In the genomic region with DNA sequence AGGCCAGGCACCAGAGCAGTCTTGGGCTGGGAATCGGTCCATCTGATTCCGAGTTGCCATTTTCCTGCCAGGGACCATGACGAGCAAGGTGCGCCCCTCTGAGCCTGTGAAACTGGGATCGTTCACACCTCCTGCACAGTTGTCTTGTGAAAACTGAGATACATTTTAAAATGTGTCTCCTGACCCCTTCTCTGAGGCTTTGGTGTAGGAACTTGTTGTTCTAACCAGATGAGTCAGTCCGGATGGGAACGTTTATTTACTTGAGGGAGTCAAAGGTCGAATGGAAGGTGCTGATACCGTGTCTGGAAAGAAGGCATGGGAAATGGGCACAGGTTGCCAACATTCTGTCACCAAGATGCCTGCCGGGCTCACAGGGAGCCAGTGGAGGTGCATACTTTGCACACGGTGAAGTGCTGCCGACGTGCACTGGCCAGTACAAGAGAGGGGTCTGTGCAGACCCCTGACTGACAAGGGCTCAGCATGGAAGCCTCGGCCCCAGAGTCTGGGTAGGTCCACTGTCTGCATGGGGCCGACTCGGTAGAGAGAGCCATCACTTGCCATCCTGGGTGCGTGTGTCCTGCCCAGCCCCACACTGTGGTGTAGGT, we compare ENCODE assay signal across 2 cellular contexts.
A peak's percentile ranks its signal among the peaks of the same experiment; 100 is the strongest.
TF ChIP-seq lines count a peak whose summit lies in the region.

No MANE protein-coding gene starts in this region.

TF ChIP-seq in HEK293, 187 proteins besides CTCF, POLR2A, EP300 and RAD21:
- TF ChIP-seq ZNF211 (tag by site-specific recombination; IDR thresholded peaks at IDR 0.05; ENCODE audit: low read depth) (no peak), SCRT2 (tag by site-specific recombination; IDR thresholded peaks at IDR 0.05) (0 out of 2 replicates have a peak, but pooled peaks have one; percentile 17)

TF ChIP-seq in K562, 482 proteins besides CTCF, POLR2A, EP300 and RAD21 (continues in another document):
- TF ChIP-seq ARID1B (IDR thresholded peaks at IDR 0.05) = peak; percentile 36; the same call in 1 of the 2 replicates
- TF ChIP-seq MAFK (IDR thresholded peaks at IDR 0.05; ENCODE audit: low read length) = no peak
- TF ChIP-seq, protein P1, sequence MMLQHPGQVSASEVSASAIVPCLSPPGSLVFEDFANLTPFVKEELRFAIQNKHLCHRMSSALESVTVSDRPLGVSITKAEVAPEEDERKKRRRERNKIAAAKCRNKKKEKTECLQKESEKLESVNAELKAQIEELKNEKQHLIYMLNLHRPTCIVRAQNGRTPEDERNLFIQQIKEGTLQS (IDR thresholded peaks at IDR 0.05) = peak; percentile 22; the same call in 1 of the 2 replicates
- TF ChIP-seq, protein P1 (CRISPR knock-in tag; conservative IDR thresholded peaks at IDR 0.05) = no peak
- TF ChIP-seq RNF2 (IDR thresholded peaks at IDR 0.05) = no peak
- TF ChIP-seq SMARCA4 (IDR thresholded peaks at IDR 0.05) = peak; percentile 21; the same call in 1 of the 2 replicates
- no peak for TF ChIP-seq HNRNPH1 (optimal IDR thresholded peaks at IDR 0.05; ENCODE audit: low read depth, low read length)
- TF ChIP-seq, protein P2, sequence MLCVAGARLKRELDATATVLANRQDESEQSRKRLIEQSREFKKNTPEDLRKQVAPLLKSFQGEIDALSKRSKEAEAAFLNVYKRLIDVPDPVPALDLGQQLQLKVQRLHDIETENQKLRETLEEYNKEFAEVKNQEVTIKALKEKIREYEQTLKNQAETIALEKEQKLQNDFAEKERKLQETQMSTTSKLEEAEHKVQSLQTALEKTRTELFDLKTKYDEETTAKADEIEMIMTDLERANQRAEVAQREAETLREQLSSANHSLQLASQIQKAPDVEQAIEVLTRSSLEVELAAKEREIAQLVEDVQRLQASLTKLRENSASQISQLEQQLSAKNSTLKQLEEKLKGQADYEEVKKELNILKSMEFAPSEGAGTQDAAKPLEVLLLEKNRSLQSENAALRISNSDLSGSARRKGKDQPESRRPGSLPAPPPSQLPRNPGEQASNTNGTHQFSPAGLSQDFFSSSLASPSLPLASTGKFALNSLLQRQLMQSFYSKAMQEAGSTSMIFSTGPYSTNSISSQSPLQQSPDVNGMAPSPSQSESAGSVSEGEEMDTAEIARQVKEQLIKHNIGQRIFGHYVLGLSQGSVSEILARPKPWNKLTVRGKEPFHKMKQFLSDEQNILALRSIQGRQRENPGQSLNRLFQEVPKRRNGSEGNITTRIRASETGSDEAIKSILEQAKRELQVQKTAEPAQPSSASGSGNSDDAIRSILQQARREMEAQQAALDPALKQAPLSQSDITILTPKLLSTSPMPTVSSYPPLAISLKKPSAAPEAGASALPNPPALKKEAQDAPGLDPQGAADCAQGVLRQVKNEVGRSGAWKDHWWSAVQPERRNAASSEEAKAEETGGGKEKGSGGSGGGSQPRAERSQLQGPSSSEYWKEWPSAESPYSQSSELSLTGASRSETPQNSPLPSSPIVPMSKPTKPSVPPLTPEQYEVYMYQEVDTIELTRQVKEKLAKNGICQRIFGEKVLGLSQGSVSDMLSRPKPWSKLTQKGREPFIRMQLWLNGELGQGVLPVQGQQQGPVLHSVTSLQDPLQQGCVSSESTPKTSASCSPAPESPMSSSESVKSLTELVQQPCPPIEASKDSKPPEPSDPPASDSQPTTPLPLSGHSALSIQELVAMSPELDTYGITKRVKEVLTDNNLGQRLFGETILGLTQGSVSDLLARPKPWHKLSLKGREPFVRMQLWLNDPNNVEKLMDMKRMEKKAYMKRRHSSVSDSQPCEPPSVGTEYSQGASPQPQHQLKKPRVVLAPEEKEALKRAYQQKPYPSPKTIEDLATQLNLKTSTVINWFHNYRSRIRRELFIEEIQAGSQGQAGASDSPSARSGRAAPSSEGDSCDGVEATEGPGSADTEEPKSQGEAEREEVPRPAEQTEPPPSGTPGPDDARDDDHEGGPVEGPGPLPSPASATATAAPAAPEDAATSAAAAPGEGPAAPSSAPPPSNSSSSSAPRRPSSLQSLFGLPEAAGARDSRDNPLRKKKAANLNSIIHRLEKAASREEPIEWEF (CRISPR knock-in tag; IDR thresholded peaks at IDR 0.05) = no peak
- TF ChIP-seq KDM2B (CRISPR knock-in tag; IDR thresholded peaks at IDR 0.05) = no peak
- no peak for TF ChIP-seq ARNT (IDR thresholded peaks at IDR 0.05)
- no peak for TF ChIP-seq ZC3H11A (IDR thresholded peaks at IDR 0.05; ENCODE audit: low read depth, low read length)
- TF ChIP-seq NFIC (IDR thresholded peaks at IDR 0.05) = no peak
- TF ChIP-seq RBM34 (IDR thresholded peaks at IDR 0.05; ENCODE audit: borderline replicate concordance, insufficient read depth, low read length) = no peak
- TF ChIP-seq IFI16 (CRISPR knock-in tag; IDR thresholded peaks at IDR 0.05) = no peak
- TF ChIP-seq ESRRB (CRISPR knock-in tag; IDR thresholded peaks at IDR 0.05; ENCODE audit: borderline replicate concordance) = no peak
- no peak for TF ChIP-seq HSF4 (CRISPR knock-in tag; IDR thresholded peaks at IDR 0.05; ENCODE audit: borderline replicate concordance)
- TF ChIP-seq RFX5 (IDR thresholded peaks at IDR 0.05; ENCODE audit: low read depth, low read length) = no peak
- TF ChIP-seq SAFB (IDR thresholded peaks at IDR 0.05; ENCODE audit: borderline replicate concordance, low read depth, low read length) = no peak
- no peak for TF ChIP-seq TEAD4 (IDR thresholded peaks at IDR 0.05; ENCODE audit: low read length)
- TF ChIP-seq TEAD4 (CRISPR knock-in tag; IDR thresholded peaks at IDR 0.05; ENCODE audit: borderline replicate concordance) = no peak
- peak; percentile 66 for TF ChIP-seq NR2C1 (IDR thresholded peaks at IDR 0.05)
- peak; percentile 80 for TF ChIP-seq NR2C1 (tag; IDR thresholded peaks at IDR 0.05)
- TF ChIP-seq, protein P3, sequence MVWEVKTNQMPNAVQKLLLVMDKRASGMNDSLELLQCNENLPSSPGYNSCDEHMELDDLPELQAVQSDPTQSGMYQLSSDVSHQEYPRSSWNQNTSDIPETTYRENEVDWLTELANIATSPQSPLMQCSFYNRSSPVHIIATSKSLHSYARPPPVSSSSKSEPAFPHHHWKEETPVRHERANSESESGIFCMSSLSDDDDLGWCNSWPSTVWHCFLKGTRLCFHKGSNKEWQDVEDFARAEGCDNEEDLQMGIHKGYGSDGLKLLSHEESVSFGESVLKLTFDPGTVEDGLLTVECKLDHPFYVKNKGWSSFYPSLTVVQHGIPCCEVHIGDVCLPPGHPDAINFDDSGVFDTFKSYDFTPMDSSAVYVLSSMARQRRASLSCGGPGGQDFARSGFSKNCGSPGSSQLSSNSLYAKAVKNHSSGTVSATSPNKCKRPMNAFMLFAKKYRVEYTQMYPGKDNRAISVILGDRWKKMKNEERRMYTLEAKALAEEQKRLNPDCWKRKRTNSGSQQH (CRISPR knock-in tag; IDR thresholded peaks at IDR 0.05) = no peak
- TF ChIP-seq, protein P4, sequence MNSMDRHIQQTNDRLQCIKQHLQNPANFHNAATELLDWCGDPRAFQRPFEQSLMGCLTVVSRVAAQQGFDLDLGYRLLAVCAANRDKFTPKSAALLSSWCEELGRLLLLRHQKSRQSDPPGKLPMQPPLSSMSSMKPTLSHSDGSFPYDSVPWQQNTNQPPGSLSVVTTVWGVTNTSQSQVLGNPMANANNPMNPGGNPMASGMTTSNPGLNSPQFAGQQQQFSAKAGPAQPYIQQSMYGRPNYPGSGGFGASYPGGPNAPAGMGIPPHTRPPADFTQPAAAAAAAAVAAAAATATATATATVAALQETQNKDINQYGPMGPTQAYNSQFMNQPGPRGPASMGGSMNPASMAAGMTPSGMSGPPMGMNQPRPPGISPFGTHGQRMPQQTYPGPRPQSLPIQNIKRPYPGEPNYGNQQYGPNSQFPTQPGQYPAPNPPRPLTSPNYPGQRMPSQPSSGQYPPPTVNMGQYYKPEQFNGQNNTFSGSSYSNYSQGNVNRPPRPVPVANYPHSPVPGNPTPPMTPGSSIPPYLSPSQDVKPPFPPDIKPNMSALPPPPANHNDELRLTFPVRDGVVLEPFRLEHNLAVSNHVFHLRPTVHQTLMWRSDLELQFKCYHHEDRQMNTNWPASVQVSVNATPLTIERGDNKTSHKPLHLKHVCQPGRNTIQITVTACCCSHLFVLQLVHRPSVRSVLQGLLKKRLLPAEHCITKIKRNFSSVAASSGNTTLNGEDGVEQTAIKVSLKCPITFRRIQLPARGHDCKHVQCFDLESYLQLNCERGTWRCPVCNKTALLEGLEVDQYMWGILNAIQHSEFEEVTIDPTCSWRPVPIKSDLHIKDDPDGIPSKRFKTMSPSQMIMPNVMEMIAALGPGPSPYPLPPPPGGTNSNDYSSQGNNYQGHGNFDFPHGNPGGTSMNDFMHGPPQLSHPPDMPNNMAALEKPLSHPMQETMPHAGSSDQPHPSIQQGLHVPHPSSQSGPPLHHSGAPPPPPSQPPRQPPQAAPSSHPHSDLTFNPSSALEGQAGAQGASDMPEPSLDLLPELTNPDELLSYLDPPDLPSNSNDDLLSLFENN (IDR thresholded peaks at IDR 0.05; ENCODE audit: low read depth in 2 of 2, low read length in 2 of 2) = no peak
- TF ChIP-seq, protein P5, sequence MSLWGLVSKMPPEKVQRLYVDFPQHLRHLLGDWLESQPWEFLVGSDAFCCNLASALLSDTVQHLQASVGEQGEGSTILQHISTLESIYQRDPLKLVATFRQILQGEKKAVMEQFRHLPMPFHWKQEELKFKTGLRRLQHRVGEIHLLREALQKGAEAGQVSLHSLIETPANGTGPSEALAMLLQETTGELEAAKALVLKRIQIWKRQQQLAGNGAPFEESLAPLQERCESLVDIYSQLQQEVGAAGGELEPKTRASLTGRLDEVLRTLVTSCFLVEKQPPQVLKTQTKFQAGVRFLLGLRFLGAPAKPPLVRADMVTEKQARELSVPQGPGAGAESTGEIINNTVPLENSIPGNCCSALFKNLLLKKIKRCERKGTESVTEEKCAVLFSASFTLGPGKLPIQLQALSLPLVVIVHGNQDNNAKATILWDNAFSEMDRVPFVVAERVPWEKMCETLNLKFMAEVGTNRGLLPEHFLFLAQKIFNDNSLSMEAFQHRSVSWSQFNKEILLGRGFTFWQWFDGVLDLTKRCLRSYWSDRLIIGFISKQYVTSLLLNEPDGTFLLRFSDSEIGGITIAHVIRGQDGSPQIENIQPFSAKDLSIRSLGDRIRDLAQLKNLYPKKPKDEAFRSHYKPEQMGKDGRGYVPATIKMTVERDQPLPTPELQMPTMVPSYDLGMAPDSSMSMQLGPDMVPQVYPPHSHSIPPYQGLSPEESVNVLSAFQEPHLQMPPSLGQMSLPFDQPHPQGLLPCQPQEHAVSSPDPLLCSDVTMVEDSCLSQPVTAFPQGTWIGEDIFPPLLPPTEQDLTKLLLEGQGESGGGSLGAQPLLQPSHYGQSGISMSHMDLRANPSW (CRISPR knock-in tag; IDR thresholded peaks at IDR 0.05) = no peak
- TF ChIP-seq ZNF232 (CRISPR knock-in tag; IDR thresholded peaks at IDR 0.05) = no peak
- no peak for TF ChIP-seq CEBPG (CRISPR knock-in tag; IDR thresholded peaks at IDR 0.05)
- TF ChIP-seq CEBPG (tag; conservative IDR thresholded peaks at IDR 0.05 in 1 of 2, IDR thresholded peaks at IDR 0.05 in 1 of 2) = no peak
- TF ChIP-seq, protein P6, sequence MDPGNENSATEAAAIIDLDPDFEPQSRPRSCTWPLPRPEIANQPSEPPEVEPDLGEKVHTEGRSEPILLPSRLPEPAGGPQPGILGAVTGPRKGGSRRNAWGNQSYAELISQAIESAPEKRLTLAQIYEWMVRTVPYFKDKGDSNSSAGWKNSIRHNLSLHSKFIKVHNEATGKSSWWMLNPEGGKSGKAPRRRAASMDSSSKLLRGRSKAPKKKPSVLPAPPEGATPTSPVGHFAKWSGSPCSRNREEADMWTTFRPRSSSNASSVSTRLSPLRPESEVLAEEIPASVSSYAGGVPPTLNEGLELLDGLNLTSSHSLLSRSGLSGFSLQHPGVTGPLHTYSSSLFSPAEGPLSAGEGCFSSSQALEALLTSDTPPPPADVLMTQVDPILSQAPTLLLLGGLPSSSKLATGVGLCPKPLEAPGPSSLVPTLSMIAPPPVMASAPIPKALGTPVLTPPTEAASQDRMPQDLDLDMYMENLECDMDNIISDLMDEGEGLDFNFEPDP (CRISPR knock-in tag; IDR thresholded peaks at IDR 0.05) = no peak
- no peak for TF ChIP-seq EP400 (IDR thresholded peaks at IDR 0.05)
- TF ChIP-seq ZNF717 (CRISPR knock-in tag; IDR thresholded peaks at IDR 0.05) = no peak
- TF ChIP-seq NR2C2 (CRISPR knock-in tag; IDR thresholded peaks at IDR 0.05) = peak; percentile 47; the same call in 1 of the 2 replicates
- peak; percentile 79 for TF ChIP-seq NR2C2 (tag; IDR thresholded peaks at IDR 0.05)
- TF ChIP-seq, protein P7, sequence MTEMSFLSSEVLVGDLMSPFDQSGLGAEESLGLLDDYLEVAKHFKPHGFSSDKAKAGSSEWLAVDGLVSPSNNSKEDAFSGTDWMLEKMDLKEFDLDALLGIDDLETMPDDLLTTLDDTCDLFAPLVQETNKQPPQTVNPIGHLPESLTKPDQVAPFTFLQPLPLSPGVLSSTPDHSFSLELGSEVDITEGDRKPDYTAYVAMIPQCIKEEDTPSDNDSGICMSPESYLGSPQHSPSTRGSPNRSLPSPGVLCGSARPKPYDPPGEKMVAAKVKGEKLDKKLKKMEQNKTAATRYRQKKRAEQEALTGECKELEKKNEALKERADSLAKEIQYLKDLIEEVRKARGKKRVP (CRISPR knock-in tag; IDR thresholded peaks at IDR 0.05) = no peak
- TF ChIP-seq MED1 (CRISPR knock-in tag; IDR thresholded peaks at IDR 0.05; ENCODE audit: borderline replicate concordance) = no peak
- TF ChIP-seq, protein P8, sequence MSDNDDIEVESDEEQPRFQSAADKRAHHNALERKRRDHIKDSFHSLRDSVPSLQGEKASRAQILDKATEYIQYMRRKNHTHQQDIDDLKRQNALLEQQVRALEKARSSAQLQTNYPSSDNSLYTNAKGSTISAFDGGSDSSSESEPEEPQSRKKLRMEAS (CRISPR knock-in tag; IDR thresholded peaks at IDR 0.05) = no peak
- peak; percentile 42; the same call in 1 of the 2 replicates for TF ChIP-seq JUND (IDR thresholded peaks at IDR 0.05; ENCODE audit: borderline replicate concordance, low read depth, low read length)
- TF ChIP-seq JUND (tag; IDR thresholded peaks at IDR 0.05; ENCODE audit: borderline replicate concordance, low read depth, low read length) = no peak; the same call in 2 of the 3 replicates
- no peak for TF ChIP-seq ZNF282 (CRISPR knock-in tag; IDR thresholded peaks at IDR 0.05)
- no peak for TF ChIP-seq SRF (CRISPR knock-in tag; IDR thresholded peaks at IDR 0.05)
- TF ChIP-seq, protein P9, sequence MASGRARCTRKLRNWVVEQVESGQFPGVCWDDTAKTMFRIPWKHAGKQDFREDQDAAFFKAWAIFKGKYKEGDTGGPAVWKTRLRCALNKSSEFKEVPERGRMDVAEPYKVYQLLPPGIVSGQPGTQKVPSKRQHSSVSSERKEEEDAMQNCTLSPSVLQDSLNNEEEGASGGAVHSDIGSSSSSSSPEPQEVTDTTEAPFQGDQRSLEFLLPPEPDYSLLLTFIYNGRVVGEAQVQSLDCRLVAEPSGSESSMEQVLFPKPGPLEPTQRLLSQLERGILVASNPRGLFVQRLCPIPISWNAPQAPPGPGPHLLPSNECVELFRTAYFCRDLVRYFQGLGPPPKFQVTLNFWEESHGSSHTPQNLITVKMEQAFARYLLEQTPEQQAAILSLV (tag; IDR thresholded peaks at IDR 0.05) = no peak
- TF ChIP-seq, protein P10, sequence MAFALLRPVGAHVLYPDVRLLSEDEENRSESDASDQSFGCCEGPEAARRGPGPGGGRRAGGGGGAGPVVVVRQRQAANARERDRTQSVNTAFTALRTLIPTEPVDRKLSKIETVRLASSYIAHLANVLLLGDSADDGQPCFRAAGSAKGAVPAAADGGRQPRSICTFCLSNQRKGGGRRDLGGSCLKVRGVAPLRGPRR (CRISPR knock-in tag; IDR thresholded peaks at IDR 0.05) = no peak
